In the genomic region with DNA sequence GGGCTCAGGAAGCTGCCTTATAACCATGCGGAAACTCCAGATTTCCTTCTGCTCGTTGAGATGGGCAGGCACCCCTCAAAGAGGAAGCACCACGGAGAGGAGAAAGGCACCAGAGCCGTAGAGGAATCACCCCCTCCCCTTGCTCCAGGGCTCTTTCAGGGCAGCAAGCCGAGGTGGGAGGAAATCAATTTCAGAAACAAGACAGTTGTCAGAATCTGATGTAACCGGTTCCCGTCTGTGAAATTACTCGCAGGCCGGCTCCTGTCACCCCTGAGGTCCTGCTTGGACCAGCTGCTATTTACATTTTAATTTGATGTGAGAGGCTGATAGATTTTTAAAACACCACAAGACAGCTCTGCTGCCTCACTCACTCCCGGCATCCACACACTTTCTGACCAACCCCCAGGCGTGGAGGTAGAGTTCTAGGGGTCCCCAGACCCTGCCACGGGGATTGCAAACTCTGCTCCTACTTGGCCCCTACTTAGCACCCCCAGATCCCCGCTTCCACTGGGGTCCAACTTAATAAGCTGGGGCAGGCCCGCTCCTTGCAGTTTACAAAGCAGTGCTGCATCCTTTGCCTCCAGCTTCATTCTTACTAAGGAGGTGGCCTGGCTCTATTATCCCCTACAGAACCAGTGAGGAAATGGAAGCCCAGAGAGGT, we compare ENCODE assay signal across 1 cellular context.
TF ChIP-seq lines count a peak whose summit lies in the region.

No MANE protein-coding gene starts in this region.

TF ChIP-seq in GM12878, 131 proteins besides CTCF, POLR2A, EP300 and RAD21 (continued from another document):
- TF ChIP-seq SP1 (IDR thresholded peaks at IDR 0.05; ENCODE audit: low read depth, low read length), result no peak
- no peak for TF ChIP-seq DPF2 (IDR thresholded peaks at IDR 0.05)
- TF ChIP-seq, protein P1, sequence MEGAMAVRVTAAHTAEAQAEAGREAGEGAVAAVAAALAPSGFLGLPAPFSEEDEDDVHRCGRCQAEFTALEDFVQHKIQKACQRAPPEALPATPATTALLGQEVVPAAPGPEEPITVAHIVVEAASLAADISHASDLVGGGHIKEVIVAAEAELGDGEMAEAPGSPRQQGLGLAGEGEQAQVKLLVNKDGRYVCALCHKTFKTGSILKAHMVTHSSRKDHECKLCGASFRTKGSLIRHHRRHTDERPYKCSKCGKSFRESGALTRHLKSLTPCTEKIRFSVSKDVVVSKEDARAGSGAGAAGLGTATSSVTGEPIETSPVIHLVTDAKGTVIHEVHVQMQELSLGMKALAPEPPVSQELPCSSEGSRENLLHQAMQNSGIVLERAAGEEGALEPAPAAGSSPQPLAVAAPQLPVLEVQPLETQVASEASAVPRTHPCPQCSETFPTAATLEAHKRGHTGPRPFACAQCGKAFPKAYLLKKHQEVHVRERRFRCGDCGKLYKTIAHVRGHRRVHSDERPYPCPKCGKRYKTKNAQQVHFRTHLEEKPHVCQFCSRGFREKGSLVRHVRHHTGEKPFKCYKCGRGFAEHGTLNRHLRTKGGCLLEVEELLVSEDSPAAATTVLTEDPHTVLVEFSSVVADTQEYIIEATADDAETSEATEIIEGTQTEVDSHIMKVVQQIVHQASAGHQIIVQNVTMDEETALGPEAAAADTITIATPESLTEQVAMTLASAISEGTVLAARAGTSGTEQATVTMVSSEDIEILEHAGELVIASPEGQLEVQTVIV (IDR thresholded peaks at IDR 0.05; ENCODE audit: borderline replicate concordance, partially characterized antibody), result no peak
